16 cellular contexts compared by ENCODE assay signal in the genomic region with DNA sequence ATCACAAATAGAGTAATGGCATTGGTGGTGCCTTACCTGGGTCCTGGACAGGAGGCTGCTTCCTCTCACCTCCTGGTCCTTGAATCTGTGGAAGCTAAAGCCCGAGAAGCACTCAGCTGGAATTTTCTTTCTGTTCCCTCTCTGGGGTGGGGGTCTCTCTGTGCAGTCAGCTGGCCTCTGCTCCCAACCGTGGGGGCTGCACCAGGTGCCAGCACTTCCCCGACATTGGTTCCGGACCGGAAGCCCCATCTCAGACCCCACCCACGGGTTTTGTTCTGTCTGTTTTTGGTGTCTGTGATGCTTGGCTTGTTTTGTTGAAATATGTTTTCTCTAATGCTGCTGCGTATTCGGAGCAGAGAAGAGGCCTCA.
DNase-seq lines count a peak whose midpoint lies in the region; ATAC-seq, FAIRE-seq and TF ChIP-seq lines count a peak whose summit lies in the region.
"Had no signal": no experiment of that assay in that cellular context is flagged by ENCODE, and none has a peak within 500 bp of the region (broad histone marks: within the 10 kb centered on the region; RNA-seq: fewer than 3 reads in every experiment).

No MANE protein-coding gene starts in this region.

- no peaks in the 10 kb centered on the region for H3K36me3 ChIP-seq in mammary epithelial cell (ENCODE audit: insufficient read depth, low read length)
- H3K36me3 ChIP-seq in tibial artery = no peaks in the 10 kb centered on the region

- H3K4me1 ChIP-seq in mammary epithelial cell (ENCODE audit: insufficient read depth, low read length) (peaks cover 23% of the 10 kb centered on the region), tibial artery (peaks cover 0 to 14% (median 4%) of the 10 kb centered on the region in 4 donors)

- H3K4me2 ChIP-seq in mammary epithelial cell (ENCODE audit: insufficient read depth, low read depth, low read length) = peak overlapping the region; percentile 80

- no TSS peak for BruUV-seq in mammary epithelial cell (replicated peaks; lab: Mats Ljungman, UMichigan)

- CTCF ChIA-PET in mammary epithelial cell (lab: Charles Lee; ENCODE audit: low non-redundant PET) = no interaction called here

- H3K79me2 ChIP-seq in mammary epithelial cell (ENCODE audit: insufficient read depth, low read length) = no peaks in the 10 kb centered on the region

- intact Hi-C loops in mammary epithelial cell (cut with micrococcal nuclease) = loop anchor here (10.0 kb wide), 1 partner anchor 488 kb away; no protein-coding TSS in a partner anchor
- intact Hi-C loops in tibial artery (cut with DNase I; ENCODE audit: low total_unique reads) = no loop called here

- TF ChIP-seq CTCF in mammary epithelial cell (conservative IDR thresholded peaks at IDR 0.05 in 1 of 2, IDR thresholded peaks at IDR 0.05 in 1 of 2; ENCODE audit: extremely low read depth in 1 of 2, insufficient read depth in 1 of 2, low read depth in 1 of 2, low read length in 2 of 2) (no peak), mesothelial cell of epicardium (IDR thresholded peaks at IDR 0.05; ENCODE audit: unreplicated experiment) (no peak), tibial artery (IDR thresholded peaks at IDR 0.05) (no peak)

- H4K20me1 ChIP-seq in mammary epithelial cell (ENCODE audit: insufficient read depth, low read length) = no peaks in the 10 kb centered on the region

- peaks cover 18% of the 10 kb centered on the region for H3K27me3 Mint-ChIP-seq in mesothelial cell of epicardium (ENCODE audit: low read depth)

- no peak for ATAC-seq in GM18909 (IDR thresholded peaks at IDR 0.05; ENCODE audit: poor library complexity, unreplicated experiment)
- ATAC-seq in GM21447 (IDR thresholded peaks at IDR 0.05; ENCODE audit: unreplicated experiment) = no peak

- H2AFZ ChIP-seq in mammary epithelial cell (ENCODE audit: low read depth, low read length) = peak overlapping the region; percentile 85

- H3K4me3 Mint-ChIP-seq in mesothelial cell of epicardium = no peak overlapping the region
- H3K4me3 Mint-ChIP-seq: neural crest cell; stimulated activated naive CD8-positive, alpha-beta T cell treated with anti-CD3 and anti-CD28 coated beads, Interleukin-15, Interleukin-2, amounts not matched to agents 100 ng/mL and 50 ng/mL, for 24 hours had no signal

- no peak for DNase-seq in HTR-8/SVneo (ENCODE audit: insufficient read length, low spot score)
- no peak for DNase-seq in mammary epithelial cell
- DNase-seq in mesothelial cell of epicardium (ENCODE audit: low spot score in 2 of 2, unreplicated experiment in 2 of 2) = no peak
- DNase-seq in tibial artery = no peak
- DNase-seq in medulla oblongata (ENCODE audit: extremely low spot score) = no peak
- DNase-seq: activated naive CD4-positive, alpha-beta T cell treated with Interleukin-2 at 50 U/mL for 16 hours; Calu3; cortex of kidney; glutamatergic neuron; KG1; mesendoderm; NCI-H1092 treated with DMSO at 0.1 percent for 48 hours had no signal

- H3K4me1 Mint-ChIP-seq in mesothelial cell of epicardium = peaks cover 47% of the 10 kb centered on the region

- H3K9me3 ChIP-seq in mammary epithelial cell (replicated peaks; ENCODE audit: insufficient read depth, low read length) (no peaks in the 10 kb centered on the region), tibial artery (peaks cover 0 to 8% (median 3%) of the 10 kb centered on the region in 3 donors)

- peak; percentile 4 for FAIRE-seq in HTR-8/SVneo (lab: Jason Lieb, UNC)

- no peak overlapping the region for H3K9ac ChIP-seq in mammary epithelial cell (ENCODE audit: insufficient read depth, low read length)

- in situ Hi-C loops in mammary epithelial cell (cut with MboI; ENCODE audit: low sequenced_read_pairs in 2 of 2) = no loop called here

- dilution Hi-C loops in mammary epithelial cell (cut with HindIII; ENCODE audit: low sequenced_read_pairs) = no loop called here

- 24% methylated on average over 7 of the region's 8 CpGs for WGBS in mammary epithelial cell (ENCODE audit: low coverage, missing lambda C conversion rate)

- H3K4me3 ChIP-seq in mammary epithelial cell (replicated peaks in 1 of 3; ENCODE audit: insufficient read depth in 1 of 3, low read depth in 2 of 3, low read length in 3 of 3) (peak overlapping the region in 1 of 3 experiments; percentile 25), tibial artery (peak overlapping the region; percentile 32 to 35)

- H3K36me3 Mint-ChIP-seq in mesothelial cell of epicardium = peaks cover 5% of the 10 kb centered on the region

- H3K27me3 ChIP-seq in mammary epithelial cell (ENCODE audit: insufficient read depth, low read length) = no peaks in the 10 kb centered on the region
- H3K27me3 ChIP-seq in tibial artery = peaks cover 0 to 10% of the 10 kb centered on the region in 2 donors

- H3K27ac ChIP-seq in mammary epithelial cell (ENCODE audit: insufficient read depth, low read depth, low read length) (no peak overlapping the region), tibial artery (peak overlapping the region; percentile 20 to 59)

- H3K27ac Mint-ChIP-seq in mesothelial cell of epicardium = peak overlapping the region; percentile 83
- H3K27ac Mint-ChIP-seq: stimulated activated naive CD8-positive, alpha-beta T cell treated with anti-CD3 and anti-CD28 coated beads, Interleukin-15, Interleukin-2, amounts not matched to agents 100 ng/mL and 50 ng/mL, for 24 hours had no signal

- H3K9me3 Mint-ChIP-seq in mesothelial cell of epicardium = peaks cover 11% of the 10 kb centered on the region
